ENCODE assay signal across 22 cellular contexts in the genomic region with DNA sequence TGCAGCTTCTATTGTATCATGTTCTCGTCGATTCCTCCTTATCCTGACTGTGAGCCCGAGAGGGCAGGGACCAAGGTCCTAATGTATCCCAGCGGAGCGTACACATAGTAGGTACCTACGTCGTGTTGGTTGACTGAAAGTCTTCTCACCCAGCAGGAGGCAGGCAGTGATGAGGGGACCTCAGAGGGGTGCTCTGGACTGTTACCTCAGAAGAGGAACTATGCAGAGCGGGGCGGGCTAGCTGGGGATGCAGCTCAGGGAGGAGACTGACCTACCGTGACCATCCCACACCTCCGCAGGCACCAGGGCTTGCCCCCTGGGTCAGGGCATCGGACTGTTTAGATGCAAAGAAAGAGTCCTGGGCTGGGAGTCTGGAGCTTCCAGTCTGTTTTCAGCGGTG. TPM values are rescaled to one million over a fixed set of nuclear protein-coding genes. Genes with fewer than 3 reads are reported as not detected.
A peak's percentile ranks its signal among the peaks of the same experiment; 100 is the strongest.
DNase-seq lines count a peak whose midpoint lies in the region; ATAC-seq, FAIRE-seq and TF ChIP-seq lines count a peak whose summit lies in the region.
"Had no signal": no experiment of that assay in that cellular context is flagged by ENCODE, and none has a peak within 500 bp of the region (broad histone marks: within the 10 kb centered on the region; RNA-seq: fewer than 3 reads in every experiment).

No MANE protein-coding gene starts in this region.

- BruUV-seq in Caco-2 (replicated peaks; lab: Mats Ljungman, UMichigan) (no TSS peak), GM12878 (replicated peaks; lab: Mats Ljungman, UMichigan) (no TSS peak)

- H3K4me1 Mint-ChIP-seq in Caco-2 (ENCODE audit: low read depth, unreplicated experiment), result no peaks in the 10 kb centered on the region

- intact Hi-C loops in Caco-2 (cut with micrococcal nuclease; ENCODE audit: unreplicated experiment) (no loop called here), GM12878 (cut with micrococcal nuclease; ENCODE audit: unreplicated experiment) (no loop called here), posterior vena cava (cut with DNase I) (no loop called here)

- H3K4me1 ChIP-seq in Caco-2 (no peaks in the 10 kb centered on the region), GM12878 (ENCODE audit: control insufficient read depth, insufficient read depth, low read length) (no peaks in the 10 kb centered on the region)
- H3K4me1 ChIP-seq in effector memory CD4-positive, alpha-beta T cell (ENCODE audit: control insufficient read depth, insufficient read depth, low read length, poor library complexity, severe bottlenecking), result no peaks in the 10 kb centered on the region

- SMC1A ChIA-PET in GM12878 (lab: Charles Lee; ENCODE audit: uncharacterized antibody, unreplicated experiment), result interaction anchor here (1.2 to 1.4 kb wide), 4 partner anchors 11 to 58 kb away, joined by 3 to 6 read pairs (median 3); no protein-coding TSS in a partner anchor

- CTCF ChIA-PET in Caco-2 (lab: Charles Lee), result interaction anchor here (2.5 kb wide), 1 partner anchor 23 kb away, joined by 6 read pairs; no protein-coding TSS in a partner anchor
- CTCF ChIA-PET in GM12878 (lab: Yijun Ruan, JAX), result interaction anchor here (0.8 to 2.1 kb wide), 5 partner anchors 9 to 106 kb away, joined by 3 to 7 read pairs (median 3); partner anchors contain the start of gene CHAC1

- no peaks in the 10 kb centered on the region for H4K20me1 ChIP-seq in GM12878 (ENCODE audit: control insufficient read depth, insufficient read depth)
- H4K20me1 ChIP-seq: BLaER1 had no signal

- H3K79me2 ChIP-seq in GM12878 (ENCODE audit: control insufficient read depth, insufficient read depth, low read length), result no peaks in the 10 kb centered on the region

- H3K36me3 ChIP-seq in Caco-2 (ENCODE audit: control insufficient read depth, insufficient read depth, low read length), result no peaks in the 10 kb centered on the region
- H3K36me3 ChIP-seq in GM12878 (ENCODE audit: control insufficient read depth in 2 of 2, insufficient read depth in 2 of 2, low read length in 1 of 2), result no peaks in the 10 kb centered on the region
- H3K36me3 ChIP-seq in effector memory CD4-positive, alpha-beta T cell (ENCODE audit: control insufficient read depth, insufficient read depth, low read length), result no peaks in the 10 kb centered on the region
- H3K36me3 ChIP-seq: BLaER1 had no signal

- no peaks in the 10 kb centered on the region for H3K27me3 ChIP-seq in Caco-2 (replicated peaks; ENCODE audit: control insufficient read depth, insufficient read depth, low read length)
- H3K27me3 ChIP-seq in GM12878 (replicated peaks in 1 of 2; ENCODE audit: control insufficient read depth in 2 of 2, insufficient read depth in 2 of 2, low read length in 1 of 2), result no peaks in the 10 kb centered on the region; a peak in 1 of 4 replicates
- no peaks in the 10 kb centered on the region for H3K27me3 ChIP-seq in effector memory CD4-positive, alpha-beta T cell (replicated peaks; ENCODE audit: control insufficient read depth, insufficient read depth, low read length, poor library complexity, severe bottlenecking)
- H3K27me3 ChIP-seq: BLaER1 had no signal

- peak; percentile 56 for ATAC-seq in GM12878
- ATAC-seq: CD8-positive, alpha-beta T cell had no signal

- no peak overlapping the region for H2AFZ ChIP-seq in GM12878 (ENCODE audit: control insufficient read depth, low read depth, low read length)
- H2AFZ ChIP-seq: GM23248 had no signal

- H3K27ac Mint-ChIP-seq in Caco-2 (ENCODE audit: unreplicated experiment), result peak overlapping the region; percentile 66
- H3K27ac Mint-ChIP-seq: CD8-positive, alpha-beta T cell had no signal

- no peak for TF ChIP-seq POLR2A in GM12878 (IDR thresholded peaks at IDR 0.05; ENCODE audit: low read depth, low read length)

- H3K9ac ChIP-seq in GM12878 (ENCODE audit: control insufficient read depth, insufficient read depth, low read length), result no peak overlapping the region
- H3K9ac ChIP-seq: BLaER1, GM23248 had no signal

- DNase-seq in Caco-2 (no peak), GM12878 (ENCODE audit: low read depth, low spot score) (no peak), mesenteric fat pad (ENCODE audit: low spot score) (peak; percentile 57), posterior vena cava (ENCODE audit: low spot score) (peak; percentile 44), NCI-H446 treated with DMSO at 0.1 percent for 48 hours (lab: John Stamatoyannopoulos, UW) (no peak), hepatic stellate cell (ENCODE audit: low spot score) (no peak)
- DNase-seq in effector memory CD4-positive, alpha-beta T cell, result no peak
- DNase-seq: 8988T; CD8-positive, alpha-beta T cell; DMS 273 treated with DMSO at 0.1 percent for 48 hours; DMS53; DND-41; EL; GM23248; HCEC 1CT had no signal

- RAD21 ChIA-PET in GM12878 (lab: Charles Lee; ENCODE audit: unreplicated experiment), result no interaction called here

- H3K4me3 ChIP-seq in Caco-2 (ENCODE audit: low read depth, low read length), result no peak overlapping the region
- no peak overlapping the region for H3K4me3 ChIP-seq in GM12878
- no peak overlapping the region for H3K4me3 ChIP-seq in effector memory CD4-positive, alpha-beta T cell (ENCODE audit: insufficient read depth, low read depth, low read length, poor library complexity, severe bottlenecking)
- H3K4me3 ChIP-seq: BLaER1, GM23248 had no signal

- H3K27me3 Mint-ChIP-seq in Caco-2 (ENCODE audit: insufficient read depth, unreplicated experiment), result no peaks in the 10 kb centered on the region

- in situ Hi-C loops in GM12878 (cut with MboI), result no loop called here

- no peak overlapping the region for H3K4me3 Mint-ChIP-seq in Caco-2 (ENCODE audit: unreplicated experiment)
- H3K4me3 Mint-ChIP-seq: CD8-positive, alpha-beta T cell; IgD-negative memory B cell had no signal

- no peak for TF ChIP-seq RAD21 in GM12878 (IDR thresholded peaks at IDR 0.05; ENCODE audit: insufficient read depth, low read depth, low read length)

- no peak overlapping the region for H3K27ac ChIP-seq in GM12878 (ENCODE audit: control insufficient read depth, insufficient read depth)
- H3K27ac ChIP-seq in effector memory CD4-positive, alpha-beta T cell (ENCODE audit: insufficient read depth, low read length, poor library complexity, severe bottlenecking), result no peak overlapping the region
- H3K27ac ChIP-seq: BLaER1, GM23248 had no signal

- H3K4me2 ChIP-seq in GM12878 (ENCODE audit: control insufficient read depth, insufficient read depth), result no peak overlapping the region
- H3K4me2 ChIP-seq: BLaER1 had no signal

- H3K9me3 Mint-ChIP-seq in Caco-2 (ENCODE audit: unreplicated experiment), result no peaks in the 10 kb centered on the region
- H3K9me3 Mint-ChIP-seq: CD8-positive, alpha-beta T cell; IgD-negative memory B cell had no signal

- POLR2A ChIA-PET in Caco-2 (lab: Charles Lee), result interaction anchor here (0.5 to 1.9 kb wide), 3 partner anchors 12 to 36 kb away, joined by 3 to 6 read pairs (median 3); partner anchors contain the start of genes CHAC1 and DLL4
- POLR2A ChIA-PET in GM12878 (lab: Charles Lee), result interaction anchor here (0.6 kb wide), 1 partner anchor 424 kb away, joined by 3 read pairs; no protein-coding TSS in a partner anchor

- peaks cover 11% of the 10 kb centered on the region for H3K36me3 Mint-ChIP-seq in Caco-2 (ENCODE audit: insufficient read depth, unreplicated experiment)
- H3K36me3 Mint-ChIP-seq: CD14-positive monocyte; CD8-positive, alpha-beta T cell had no signal

- no peak for FAIRE-seq in GM12878 (lab: Jason Lieb, UNC)
- FAIRE-seq: GM12891, GM19239, H54, HTR-8/SVneo had no signal

- no peak for TF ChIP-seq CTCF in Caco-2 (IDR thresholded peaks at IDR 0.05; ENCODE audit: insufficient read depth in 1 of 2, low read depth in 1 of 2, low read length in 1 of 2, severe bottlenecking in 1 of 2, unreplicated experiment in 1 of 2)
- no peak for TF ChIP-seq CTCF in GM12878 (IDR thresholded peaks at IDR 0.05 in 2 of 3, conservative IDR thresholded peaks at IDR 0.05 in 1 of 3; ENCODE audit: control insufficient read depth in 2 of 3, extremely low read depth in 1 of 3, insufficient read depth in 1 of 3, low read depth in 3 of 3, low read length in 3 of 3)

- H3K9me3 ChIP-seq in Caco-2 (no peaks in the 10 kb centered on the region), GM12878 (replicated peaks; ENCODE audit: control insufficient read depth, insufficient read depth, low read length) (no peaks in the 10 kb centered on the region)
- H3K9me3 ChIP-seq in effector memory CD4-positive, alpha-beta T cell (ENCODE audit: control insufficient read depth, low read length), result no peaks in the 10 kb centered on the region

- WGBS in GM12878 (ENCODE audit: insufficient coverage, insufficient replicate concordance, low lambda C conversion rate, missing lambda C conversion rate), result 52% methylated on average over 13 of the region's 13 CpGs

- no peak for TF ChIP-seq EP300 in GM12878 (IDR thresholded peaks at IDR 0.05; ENCODE audit: borderline replicate concordance in 1 of 2, control insufficient read depth in 1 of 2, low read depth in 2 of 2, low read length in 2 of 2)

RNA-seq across cellular contexts. Expression of gene CHAC1, which starts 11.4 kb away (rescaled TPM):
- total RNA-seq in Caco-2 (2022) (54.0 and 55.8 TPM in 2 replicates), GM12878 (2014; rRNA removed) (4.7 and 4.9 TPM in 2 replicates), GM12878 (2014; rRNA removed; fragmentation: Illumina TruSeq; extraction: Trizol) (2.0 and 2.1 TPM in 2 replicates), GM12878 (2021) (3.8 and 4.7 TPM in 2 replicates), mesenteric fat pad (2.4 TPM), posterior vena cava (1 to 10 TPM; 1.5 to 3.9 TPM)
- 3.4 and 4.0 TPM in 2 replicates for total RNA-seq in GM12878 (2013; cell fraction: nucleolus; rRNA removed)
- polyA plus RNA-seq in GM12878 (2011; ENCODE audit: low read depth), result 6.4 TPM
- polyA plus RNA-seq in GM12878 (2011; rRNA removed) (1.9 and 2.8 TPM in 2 replicates), GM12878 (2014; fragmentation: Illumina TruSeq; extraction: Trizol) (0.68 and 1.8 TPM in 2 replicates), GM12878 (2014; fragmentation: Nextera tagmentation; extraction: Ambion mirVana) (under 1 TPM; 0.37 to 0.73 TPM), GM12878 (2014; rRNA removed) (5.7 and 5.9 TPM in 2 replicates), GM12878 (2016; fragmentation: Nextera tagmentation; extraction: Ambion mirVana) (1 to 10 TPM; 3.9 to 4.8 TPM)
- 7.0 and 7.3 TPM in 2 replicates for polyA plus RNA-seq in GM12878 (2011; cell fraction: cytosol; rRNA removed)
- 4.0 and 7.6 TPM in 2 replicates for polyA plus RNA-seq in GM12878 (2011; cell fraction: nucleus; rRNA removed)
- polyA plus RNA-seq in GM12878 (2012), result 8.1 and 11.6 TPM in 2 replicates
- polyA minus RNA-seq in GM12878 (2011; rRNA and poly(A)+ RNA removed), result 4.8 and 8.7 TPM in 2 replicates
- 5.0 and 5.9 TPM in 2 replicates for polyA minus RNA-seq in GM12878 (2011; cell fraction: cytosol; rRNA and poly(A)+ RNA removed)
- polyA minus RNA-seq in GM12878 (2011; cell fraction: nucleus; rRNA and poly(A)+ RNA removed), result 7.1 and 9.2 TPM in 2 replicates
- polyA plus RNA-seq: CD14-positive monocyte had no signal

RNA-seq across cellular contexts. Expression of gene DLL4, which starts 35.5 kb away (rescaled TPM):
- total RNA-seq in Caco-2 (2022) (3.4 TPM in 2 replicates), GM12878 (2014; rRNA removed) (0.05 TPM in 1 of 2 replicates, not detected in the other), GM12878 (2014; rRNA removed; fragmentation: Illumina TruSeq; extraction: Trizol) (0.04 TPM in 1 of 2 replicates, not detected in the other), GM12878 (2021) (0.08 TPM in 1 of 2 replicates, not detected in the other), mesenteric fat pad (15.2 TPM), posterior vena cava (1 to 10 TPM; 7.4 to 9.8 TPM)
- 8.1 and 8.2 TPM in 2 replicates for total RNA-seq in GM12878 (2013; cell fraction: nucleolus; rRNA removed)
- not detected for polyA plus RNA-seq in GM12878 (2011; ENCODE audit: low read depth)
- polyA plus RNA-seq in GM12878 (2011; rRNA removed) (0.10 and 0.12 TPM in 2 replicates), GM12878 (2014; fragmentation: Illumina TruSeq; extraction: Trizol) (not detected in 2 replicates), GM12878 (2014; fragmentation: Nextera tagmentation; extraction: Ambion mirVana) (not detected), GM12878 (2014; rRNA removed) (0.06 TPM in 1 of 2 replicates, not detected in the other), GM12878 (2016; fragmentation: Nextera tagmentation; extraction: Ambion mirVana) (under 1 TPM in 1 of 2 experiments, not detected in 1; 0.16 TPM)
- polyA plus RNA-seq in GM12878 (2011; cell fraction: cytosol; rRNA removed), result 0.27 TPM in 2 replicates
- polyA plus RNA-seq in GM12878 (2011; cell fraction: nucleus; rRNA removed), result 0.69 and 0.99 TPM in 2 replicates
- 0.07 and 0.13 TPM in 2 replicates for polyA plus RNA-seq in GM12878 (2012)
- 0.15 and 0.37 TPM in 2 replicates for polyA minus RNA-seq in GM12878 (2011; rRNA and poly(A)+ RNA removed)
- polyA minus RNA-seq in GM12878 (2011; cell fraction: cytosol; rRNA and poly(A)+ RNA removed), result not detected in 2 replicates
- polyA minus RNA-seq in GM12878 (2011; cell fraction: nucleus; rRNA and poly(A)+ RNA removed), result 0.38 and 0.48 TPM in 2 replicates
- total RNA-seq: GM23248 had no signal
- polyA plus RNA-seq: CD14-positive monocyte, GM23248, IgD-negative memory B cell had no signal

Comparison
In these comparisons a context has a peak if more than half of its experiments do, and no peak if none do; other contexts are left out.
1. DNase-seq: peak in mesenteric fat pad (single experiment) and posterior vena cava (single experiment); none in Caco-2 (0 of 2), GM12878 (single experiment), NCI-H446 treated with DMSO at 0.1 percent for 48 hours (single experiment), hepatic stellate cell (single experiment) and effector memory CD4-positive, alpha-beta T cell (0 of 3).